Comparison of ENCODE assay signal across 8 cellular contexts in the genomic region with DNA sequence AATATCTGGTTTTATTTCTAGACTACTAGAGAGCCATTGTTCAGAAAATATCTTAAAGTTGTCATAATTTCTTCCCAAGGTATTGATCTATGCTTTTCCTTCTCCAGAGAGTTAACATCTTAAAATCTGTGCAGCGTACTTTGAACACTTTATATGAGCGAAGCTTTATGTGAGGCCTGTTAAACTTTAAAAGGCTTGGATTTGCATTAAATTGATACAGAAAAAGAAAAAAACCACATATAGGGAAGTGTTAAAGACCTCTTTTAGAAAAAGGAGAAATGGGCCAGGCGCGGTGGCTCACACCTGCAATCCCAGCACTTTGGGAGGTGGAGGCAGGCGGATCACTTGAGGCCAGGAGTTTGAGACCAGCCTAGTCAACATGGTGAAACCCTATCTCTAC. TPM values are rescaled to one million over a fixed set of nuclear protein-coding genes. Genes with fewer than 3 reads are reported as not detected.
A peak's percentile ranks its signal among the peaks of the same experiment; 100 is the strongest.
DNase-seq lines count a peak whose midpoint lies in the region; ATAC-seq and TF ChIP-seq lines count a peak whose summit lies in the region.

No MANE protein-coding gene starts in this region.

- peak in 1 of 5 experiments; percentile 7 for TF ChIP-seq CTCF in tibial nerve (IDR thresholded peaks at IDR 0.05)

- peaks cover 13% of the 10 kb centered on the region for H3K4me1 Mint-ChIP-seq in activated T-cell treated with anti-CD3 and anti-CD28 coated beads, Interleukin-2, amount 50 U/mL, for 24 hours (ENCODE audit: low read depth)
- peaks cover 8% of the 10 kb centered on the region for H3K4me1 Mint-ChIP-seq in activated T-helper 17 cell treated with anti-CD3 and anti-CD28 coated beads, Interleukin-2, amount 50 U/mL, for 72 hours
- H3K4me1 Mint-ChIP-seq in memory B cell, result peaks cover 47% of the 10 kb centered on the region

- no peaks in the 10 kb centered on the region for H3K9me3 ChIP-seq in tibial nerve

- WGBS in tibial nerve, 2 donors, result 92 to 94% methylated on average over 5 of the region's 5 CpGs

- no peak for DNase-seq in activated T-cell treated with anti-CD3 and anti-CD28 coated beads, Interleukin-2, amount 50 U/mL, for 24 hours
- DNase-seq in activated T-cell treated with anti-CD3 and anti-CD28 coated beads for 4 hours (no peak), memory B cell (ENCODE audit: low spot score in 2 of 2) (peak in 1 of 2 donors; percentile 26), tibial nerve (ENCODE audit: low spot score in 2 of 2) (no peak)

- peak overlapping the region; percentile 61 for H3K4me3 Mint-ChIP-seq in activated T-cell treated with anti-CD3 and anti-CD28 coated beads, Interleukin-2, amount 50 U/mL, for 24 hours
- H3K4me3 Mint-ChIP-seq in activated T-helper 17 cell treated with anti-CD3 and anti-CD28 coated beads, Interleukin-2, amount 50 U/mL, for 72 hours, result peak overlapping the region; percentile 81
- H3K4me3 Mint-ChIP-seq in memory B cell, result peak overlapping the region; percentile 80

- H3K4me1 ChIP-seq in tibial nerve, result peaks cover 0 to 10% (median 0%) of the 10 kb centered on the region in 4 donors

- H3K27ac Mint-ChIP-seq in activated T-cell treated with anti-CD3 and anti-CD28 coated beads, Interleukin-2, amount 50 U/mL, for 24 hours, result peak overlapping the region; percentile 88
- peak overlapping the region; percentile 89 for H3K27ac Mint-ChIP-seq in activated T-helper 17 cell treated with anti-CD3 and anti-CD28 coated beads, Interleukin-2, amount 50 U/mL, for 72 hours
- H3K27ac Mint-ChIP-seq in memory B cell, result peak overlapping the region; percentile 89

- peak overlapping the region; percentile 37 to 59 (median 48) for H3K4me3 ChIP-seq in tibial nerve

- peaks cover 39% of the 10 kb centered on the region for H3K36me3 Mint-ChIP-seq in activated T-cell treated with anti-CD3 and anti-CD28 coated beads, Interleukin-2, amount 50 U/mL, for 24 hours (ENCODE audit: low read depth)
- H3K36me3 Mint-ChIP-seq in activated T-helper 17 cell treated with anti-CD3 and anti-CD28 coated beads, Interleukin-2, amount 50 U/mL, for 72 hours (ENCODE audit: low read depth), result peaks cover 43% of the 10 kb centered on the region
- peaks cover 38% of the 10 kb centered on the region for H3K36me3 Mint-ChIP-seq in memory B cell

- no peak for TF ChIP-seq POLR2A in tibial nerve (IDR thresholded peaks at IDR 0.05)

- no peaks in the 10 kb centered on the region for H3K27me3 Mint-ChIP-seq in activated T-cell treated with anti-CD3 and anti-CD28 coated beads, Interleukin-2, amount 50 U/mL, for 24 hours
- no peaks in the 10 kb centered on the region for H3K27me3 Mint-ChIP-seq in activated T-helper 17 cell treated with anti-CD3 and anti-CD28 coated beads, Interleukin-2, amount 50 U/mL, for 72 hours
- H3K27me3 Mint-ChIP-seq in memory B cell, result no peaks in the 10 kb centered on the region

- no peak for TF ChIP-seq EP300 in tibial nerve (IDR thresholded peaks at IDR 0.05)

- peak overlapping the region in 3 of 4 donors; percentile 68 to 87 (median 85) for H3K27ac ChIP-seq in tibial nerve

- no peaks in the 10 kb centered on the region for H3K9me3 Mint-ChIP-seq in activated T-cell treated with anti-CD3 and anti-CD28 coated beads, Interleukin-2, amount 50 U/mL, for 24 hours
- H3K9me3 Mint-ChIP-seq in activated T-helper 17 cell treated with anti-CD3 and anti-CD28 coated beads, Interleukin-2, amount 50 U/mL, for 72 hours, result no peaks in the 10 kb centered on the region
- H3K9me3 Mint-ChIP-seq in memory B cell, result peaks cover 4% of the 10 kb centered on the region

- peaks cover 0 to 50% (median 0%) of the 10 kb centered on the region in 3 donors for H3K36me3 ChIP-seq in tibial nerve

- ATAC-seq in activated T-helper 17 cell treated with anti-CD3 and anti-CD28 coated beads, Interleukin-2, amount 50 U/mL, for 72 hours (replicated peaks), result no peak
- peak; percentile 72 for ATAC-seq in memory B cell (ENCODE audit: low read depth)
- no peak for ATAC-seq in GM18909 (IDR thresholded peaks at IDR 0.05; ENCODE audit: poor library complexity, unreplicated experiment)
- no peak for ATAC-seq in HG02798 (IDR thresholded peaks at IDR 0.05; ENCODE audit: poor library complexity, unreplicated experiment)
- no peak for ATAC-seq in GM19395 (IDR thresholded peaks at IDR 0.05; ENCODE audit: unreplicated experiment)

- H3K27me3 ChIP-seq in tibial nerve, result no peaks in the 10 kb centered on the region

RNA-seq across cellular contexts. Expression of a gene that starts 59.2 kb away (rescaled TPM):
- 10 to 100 TPM; 29.5 to 52.4 TPM for total RNA-seq in activated T-helper 17 cell treated with anti-CD3 and anti-CD28 coated beads, Interleukin-2, amount 50 U/mL, for 72 hours
- 10 to 100 TPM; 39.3 to 64.3 (median 40.5) TPM for total RNA-seq in tibial nerve
